Comparison of ENCODE assay signal across 9 cellular contexts in the genomic region with DNA sequence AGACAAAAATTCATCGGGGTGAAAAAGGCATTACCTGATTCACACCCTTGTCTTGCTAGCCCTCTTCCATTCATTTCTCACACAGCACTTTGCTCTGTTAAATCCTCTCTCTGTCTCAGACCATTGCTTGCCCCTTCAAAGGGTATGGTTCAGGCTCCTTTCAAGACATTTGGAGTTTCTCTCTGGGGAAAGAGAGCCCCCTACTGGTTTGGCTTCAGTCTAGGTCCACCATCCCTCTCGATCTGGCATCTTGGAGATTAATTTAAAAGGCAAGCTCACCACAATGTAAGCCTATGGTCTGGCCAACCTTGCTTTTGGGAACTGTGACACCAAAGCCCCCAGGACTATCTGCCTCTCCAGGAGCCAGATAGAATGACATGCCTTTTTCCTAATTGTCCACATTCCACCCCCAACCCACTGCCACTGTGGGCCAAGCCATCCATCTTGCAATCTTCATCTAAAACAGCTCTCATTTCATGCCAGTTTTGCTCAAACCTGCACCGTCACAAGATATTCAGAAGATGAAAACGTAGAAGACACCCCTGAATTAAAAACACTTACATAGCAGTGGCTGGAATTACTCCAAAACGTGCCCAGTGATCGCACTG.
A peak's percentile ranks its signal among the peaks of the same experiment; 100 is the strongest.
DNase-seq lines count a peak whose midpoint lies in the region; ATAC-seq and TF ChIP-seq lines count a peak whose summit lies in the region.
"Had no signal": no experiment of that assay in that cellular context is flagged by ENCODE, and none has a peak within 500 bp of the region (broad histone marks: within the 10 kb centered on the region; RNA-seq: fewer than 3 reads in every experiment).

No MANE protein-coding gene starts in this region.

- TF ChIP-seq CTCF in HL-60 (IDR thresholded peaks at IDR 0.05; ENCODE audit: insufficient read depth, low read length): peak; percentile 54

- peaks cover 1% of the 10 kb centered on the region for H3K4me1 Mint-ChIP-seq in activated CD4-positive, alpha-beta T cell treated with anti-CD3 and anti-CD28 coated beads for 36 hours
- H3K4me1 Mint-ChIP-seq in stimulated activated memory B cell treated with anti-CD40 and anti-IgM and Interleukin-4, amounts not matched to agents 10 μg/mL and 1 μg/mL and 100 μg/mL, for 72 hours: no peaks in the 10 kb centered on the region

- no peak overlapping the region for H3K4me3 ChIP-seq in HL-60 (replicated peaks; ENCODE audit: insufficient read depth, low read length)

- H3K36me3 Mint-ChIP-seq in activated CD4-positive, alpha-beta T cell treated with anti-CD3 and anti-CD28 coated beads for 36 hours (ENCODE audit: low read depth): peaks cover 22% of the 10 kb centered on the region
- H3K36me3 Mint-ChIP-seq in stimulated activated memory B cell treated with anti-CD40 and anti-IgM and Interleukin-4, amounts not matched to agents 10 μg/mL and 1 μg/mL and 100 μg/mL, for 72 hours: peaks cover 10% of the 10 kb centered on the region

- DNase-seq in activated CD4-positive, alpha-beta T cell treated with anti-CD3 and anti-CD28 coated beads for 36 hours: peak; percentile 50
- no peak for DNase-seq in activated CD4-positive, alpha-beta T cell treated with anti-CD3 and anti-CD28 coated beads for 1 hour
- DNase-seq in HL-60 (ENCODE audit: low read depth in 1 of 2, low spot score in 1 of 2) (peak in 1 of 2 experiments; percentile 59), NOMO-1 treated with DMSO at 0.1 percent for 48 hours (lab: John Stamatoyannopoulos, UW; ENCODE audit: unreplicated experiment) (peak; percentile 65), astrocyte of the hippocampus (ENCODE audit: low read depth, low spot score) (peak; percentile 66), iPS DF 4.7 (ENCODE audit: extremely low read depth, low spot score) (peak; percentile 53)

- H3K27me3 Mint-ChIP-seq in activated CD4-positive, alpha-beta T cell treated with anti-CD3 and anti-CD28 coated beads for 36 hours: peaks cover 2% of the 10 kb centered on the region
- H3K27me3 Mint-ChIP-seq in stimulated activated memory B cell treated with anti-CD40 and anti-IgM and Interleukin-4, amounts not matched to agents 10 μg/mL and 1 μg/mL and 100 μg/mL, for 72 hours: no peaks in the 10 kb centered on the region
- H3K27me3 Mint-ChIP-seq: effector memory CD8-positive, alpha-beta T cell had no signal

- peak; percentile 84 for ATAC-seq in activated CD4-positive, alpha-beta T cell treated with anti-CD3 and anti-CD28 coated beads for 36 hours
- peak; percentile 86 for ATAC-seq in GM21528 (IDR thresholded peaks at IDR 0.05; ENCODE audit: low FRiP score, unreplicated experiment)
- ATAC-seq in stimulated activated memory B cell treated with anti-CD40 and anti-IgM and Interleukin-4, amounts not matched to agents 10 μg/mL and 1 μg/mL and 100 μg/mL, for 72 hours: peak; percentile 74
- ATAC-seq: effector memory CD8-positive, alpha-beta T cell had no signal

- intact Hi-C loops in activated CD4-positive, alpha-beta T cell treated with anti-CD3 and anti-CD28 coated beads for 36 hours (cut with DNase I, micrococcal nuclease): loop anchor here (1.0 to 10.0 kb wide), 4 partner anchors 137 to 505 kb away; a partner anchor contains a TSS

- no peaks in the 10 kb centered on the region for H3K27me3 ChIP-seq in HL-60 (ENCODE audit: insufficient read depth, poor library complexity, severe bottlenecking)

- CTCF ChIA-PET in activated CD4-positive, alpha-beta T cell treated with anti-CD3 and anti-CD28 coated beads for 36 hours (lab: Charles Lee): interaction anchor here (0.6 to 2.5 kb wide), 11 partner anchors 9 to 537 kb away, joined by 3 to 34 read pairs (median 3); no protein-coding TSS in a partner anchor

- no peaks in the 10 kb centered on the region for H3K9me3 Mint-ChIP-seq in activated CD4-positive, alpha-beta T cell treated with anti-CD3 and anti-CD28 coated beads for 36 hours (ENCODE audit: low read depth)
- H3K9me3 Mint-ChIP-seq in stimulated activated memory B cell treated with anti-CD40 and anti-IgM and Interleukin-4, amounts not matched to agents 10 μg/mL and 1 μg/mL and 100 μg/mL, for 72 hours: no peaks in the 10 kb centered on the region
- H3K9me3 Mint-ChIP-seq: effector memory CD8-positive, alpha-beta T cell had no signal

- H3K4me3 Mint-ChIP-seq in activated CD4-positive, alpha-beta T cell treated with anti-CD3 and anti-CD28 coated beads for 36 hours: no peak overlapping the region
- H3K4me3 Mint-ChIP-seq in stimulated activated memory B cell treated with anti-CD40 and anti-IgM and Interleukin-4, amounts not matched to agents 10 μg/mL and 1 μg/mL and 100 μg/mL, for 72 hours: no peak overlapping the region
- H3K4me3 Mint-ChIP-seq: effector memory CD8-positive, alpha-beta T cell had no signal

- H3K27ac Mint-ChIP-seq in activated CD4-positive, alpha-beta T cell treated with anti-CD3 and anti-CD28 coated beads for 36 hours: no peak overlapping the region
- H3K27ac Mint-ChIP-seq in stimulated activated memory B cell treated with anti-CD40 and anti-IgM and Interleukin-4, amounts not matched to agents 10 μg/mL and 1 μg/mL and 100 μg/mL, for 72 hours: no peak overlapping the region
- H3K27ac Mint-ChIP-seq: effector memory CD8-positive, alpha-beta T cell had no signal

- H3K27ac ChIP-seq in HL-60 (replicated peaks): no peak overlapping the region

- POLR2A ChIA-PET in activated CD4-positive, alpha-beta T cell treated with anti-CD3 and anti-CD28 coated beads for 36 hours (lab: Charles Lee): no interaction called here
